Comparison of ENCODE assay signal across 8 cellular contexts in the genomic region with DNA sequence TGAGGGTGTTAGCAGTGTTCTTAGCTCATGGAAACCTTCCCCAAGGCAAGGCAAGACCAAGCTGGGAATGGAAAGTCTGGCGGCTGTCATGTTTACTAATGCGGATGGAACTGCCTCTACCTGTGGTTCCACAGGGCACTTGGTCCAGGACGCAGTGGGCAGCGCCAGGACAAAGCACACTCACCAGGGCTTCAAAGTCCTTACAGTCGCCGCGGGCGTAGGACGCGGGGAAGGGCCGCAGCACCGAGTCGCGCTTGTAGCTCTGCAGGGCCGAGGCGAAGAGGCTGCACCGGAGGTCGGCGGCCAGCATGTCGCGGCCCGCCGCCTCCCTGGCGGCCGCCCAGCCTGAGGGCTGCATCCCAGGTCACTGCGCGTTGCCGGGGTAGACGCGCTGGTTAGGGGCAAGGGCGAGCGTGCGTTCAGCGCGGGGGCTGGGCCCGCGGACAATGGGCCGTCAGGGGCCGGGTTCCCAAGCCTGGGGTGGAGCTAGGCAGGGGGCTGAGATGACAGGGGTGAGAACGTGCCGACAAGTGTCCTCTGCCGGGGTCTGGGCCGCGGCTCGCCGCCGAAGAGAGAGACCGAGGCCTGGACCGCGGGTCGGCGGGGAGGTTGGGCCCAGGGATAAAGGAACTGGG. TPM values are rescaled to one million over a fixed set of nuclear protein-coding genes. Genes with fewer than 3 reads are reported as not detected.
DNase-seq lines count a peak whose midpoint lies in the region; ATAC-seq, FAIRE-seq and TF ChIP-seq lines count a peak whose summit lies in the region.

No MANE protein-coding gene starts in this region.

- DNase-seq in AG20443 (ENCODE audit: low spot score) (peak; percentile 63), OCI-LY7 (ENCODE audit: low spot score) (peak; percentile 44), chondrocyte (ENCODE audit: low spot score) (no peak), HepG2 (ENCODE audit: low spot score) (peak; percentile 34), stomach (peak; percentile 51), frontal cortex (ENCODE audit: low spot score in 2 of 2) (no peak)

- TF ChIP-seq EP300 in HepG2 (IDR thresholded peaks at IDR 0.05; ENCODE audit: low read depth in 2 of 2, low read length in 2 of 2) = no peak
- no peak for TF ChIP-seq EP300 in HepG2 (CRISPR knock-in tag; IDR thresholded peaks at IDR 0.05; ENCODE audit: borderline replicate concordance)
- TF ChIP-seq EP300 in stomach (IDR thresholded peaks at IDR 0.05) = no peak

- H3K27ac Mint-ChIP-seq in chondrocyte (ENCODE audit: unreplicated experiment) = peak overlapping the region; percentile 51

- TF ChIP-seq RAD21 in HepG2 (CRISPR knock-in tag; IDR thresholded peaks at IDR 0.05) = peak; percentile 37; the same call in 1 of the 2 replicates

- H3K4me3 ChIP-seq in OCI-LY7 (ENCODE audit: low read depth, low read length, poor library complexity, severe bottlenecking) = peak overlapping the region; percentile 79
- peak overlapping the region; percentile 53 to 82 (median 78) for H3K4me3 ChIP-seq in HepG2 (replicated peaks in 1 of 3; ENCODE audit: insufficient read depth in 1 of 3, low read depth in 2 of 3, low read length in 3 of 3)
- H3K4me3 ChIP-seq in stomach = peak overlapping the region; percentile 71 to 76 (median 73)

- no peaks in the 10 kb centered on the region for H3K9me2 ChIP-seq in OCI-LY7 (ENCODE audit: insufficient read depth, low read length)

- in situ Hi-C loops in HepG2 (cut with HindIII; ENCODE audit: extremely low pct_ligation_motif_present, low pct_unique_long_range_greater_than_20kb) = no loop called here

- CTCF ChIA-PET in OCI-LY7 (lab: Charles Lee; ENCODE audit: unreplicated experiment) = interaction anchor here (0.6 to 0.7 kb wide), 6 partner anchors 9 to 828 kb away, joined by 3 to 16 read pairs (median 8); no protein-coding TSS in a partner anchor
- CTCF ChIA-PET in HepG2 (lab: Yijun Ruan, JAX; ENCODE audit: low intra/inter-chr PET ratio, low total read pairs) = no interaction called here

- FAIRE-seq in HepG2 (lab: Jason Lieb, UNC) = no peak
- no peak for FAIRE-seq in frontal cortex (lab: Jason Lieb, UNC)

- H4K20me1 ChIP-seq in OCI-LY7 (ENCODE audit: insufficient read depth, low read length) (no peaks in the 10 kb centered on the region), HepG2 (ENCODE audit: insufficient read depth, low read length) (no peaks in the 10 kb centered on the region)

- H3K9ac ChIP-seq in HepG2 (ENCODE audit: insufficient read depth, low read depth, low read length) = peak overlapping the region; percentile 75

- no peaks in the 10 kb centered on the region for H3K9me3 ChIP-seq in OCI-LY7 (ENCODE audit: low read length)
- no peaks in the 10 kb centered on the region for H3K9me3 ChIP-seq in HepG2 (ENCODE audit: low read length)
- H3K9me3 ChIP-seq in stomach = no peaks in the 10 kb centered on the region

- H3K36me3 Mint-ChIP-seq in chondrocyte (ENCODE audit: low read depth) = peaks cover 4% of the 10 kb centered on the region

- POLR2A ChIA-PET in OCI-LY7 (lab: Charles Lee) = interaction anchor here (0.6 to 3.1 kb wide), 17 partner anchors 8 to 1912 kb away, joined by 3 to 29 read pairs (median 4); partner anchors contain the start of genes CLPX and RNU5B-1
- POLR2A ChIA-PET in HepG2 (lab: Yijun Ruan, JAX) = interaction anchor here (0.6 to 3.8 kb wide), 12 partner anchors 11 to 615 kb away, joined by 3 to 46 read pairs (median 4); partner anchors contain the start of genes CLPX, RNU5B-1 and SLC51B

- peak overlapping the region; percentile 99 for H3K4me2 ChIP-seq in OCI-LY7 (ENCODE audit: low read length)
- H3K4me2 ChIP-seq in HepG2 (ENCODE audit: low read depth, low read length) = peak overlapping the region; percentile 93

- WGBS in HepG2 (ENCODE audit: low lambda C conversion rate) = 1% methylated on average over 12 of the region's 52 CpGs
- WGBS in stomach, 5 donors = 0 to 2% (median 1%) methylated on average over 12 to 52 of the region's 52 CpGs

- H3K27ac ChIP-seq in OCI-LY7 (ENCODE audit: low read depth, low read length, poor library complexity, severe bottlenecking) = peak overlapping the region; percentile 43
- H3K27ac ChIP-seq in HepG2 (ENCODE audit: extremely low read length, insufficient read depth, low read length) = peak overlapping the region; percentile 88
- peak overlapping the region; percentile 91 to 94 (median 92) for H3K27ac ChIP-seq in stomach

- ATAC-seq in GM18502 (IDR thresholded peaks at IDR 0.05; ENCODE audit: poor library complexity, unreplicated experiment) (peak; percentile 32), HG02885 (IDR thresholded peaks at IDR 0.05; ENCODE audit: poor library complexity, unreplicated experiment) (peak; percentile 25), HepG2 (peak; percentile 83)

- H2AFZ ChIP-seq in OCI-LY7 (ENCODE audit: low read length) = peak overlapping the region; percentile 97
- H2AFZ ChIP-seq in HepG2 (ENCODE audit: low read length) = peak overlapping the region; percentile 70

- H3K4me1 Mint-ChIP-seq in chondrocyte (ENCODE audit: low read depth) = peaks cover 15% of the 10 kb centered on the region

- peaks cover 12% of the 10 kb centered on the region; the same call in 1 of the 2 replicates for H3K36me3 ChIP-seq in OCI-LY7 (ENCODE audit: insufficient read depth, low read length)
- no peaks in the 10 kb centered on the region for H3K36me3 ChIP-seq in HepG2 (replicated peaks in 1 of 2; ENCODE audit: control insufficient read depth in 1 of 2, insufficient read depth in 2 of 2, low read length in 2 of 2)
- peaks cover 0 to 5% (median 0%) of the 10 kb centered on the region in 4 donors for H3K36me3 ChIP-seq in stomach

- intact Hi-C loops in OCI-LY7 (cut with micrococcal nuclease; ENCODE audit: unreplicated experiment) = loop anchor here (2.0 to 10.0 kb wide), 3 partner anchors 101 to 586 kb away; partner anchors contain the start of genes CLPX and PIF1
- intact Hi-C loops in HepG2 (cut with micrococcal nuclease; ENCODE audit: unreplicated experiment) = no loop called here
- intact Hi-C loops in stomach (cut with DNase I; ENCODE audit: low total_unique reads) = no loop called here

- H3K27me3 ChIP-seq in HepG2 (ENCODE audit: control insufficient read depth in 1 of 2, insufficient read depth in 2 of 2, low read length in 2 of 2) (no peaks in the 10 kb centered on the region; a peak in 1 of 5 replicates), stomach (no peaks in the 10 kb centered on the region)

- H3K4me1 ChIP-seq in OCI-LY7 (ENCODE audit: insufficient read depth, low read length, poor library complexity, severe bottlenecking) (peaks cover 27% of the 10 kb centered on the region), HepG2 (ENCODE audit: insufficient read depth, low read length) (peaks cover 46% of the 10 kb centered on the region), stomach (peaks cover 9 to 38% (median 26%) of the 10 kb centered on the region in 4 donors)

- no peaks in the 10 kb centered on the region for H3K9me3 Mint-ChIP-seq in chondrocyte (ENCODE audit: low read depth)

- H3K27me3 Mint-ChIP-seq in chondrocyte (ENCODE audit: low read depth) = no peaks in the 10 kb centered on the region

- peak overlapping the region; percentile 80 for H3K4me3 Mint-ChIP-seq in chondrocyte (ENCODE audit: unreplicated experiment)

- H3K79me2 ChIP-seq in OCI-LY7 (ENCODE audit: insufficient read depth, low read depth, low read length) = peaks cover 6% of the 10 kb centered on the region; the same call in 1 of the 2 replicates
- H3K79me2 ChIP-seq in HepG2 (ENCODE audit: insufficient read depth, low read length) = no peaks in the 10 kb centered on the region

- BruUV-seq in OCI-LY7 (replicated peaks; lab: Mats Ljungman, UMichigan) = no TSS peak
- BruUV-seq in HepG2 (replicated peaks; lab: Mats Ljungman, UMichigan) = no TSS peak

- TF ChIP-seq CTCF in OCI-LY7 (conservative IDR thresholded peaks at IDR 0.05; ENCODE audit: low read length) = no peak
- TF ChIP-seq CTCF in chondrocyte (IDR thresholded peaks at IDR 0.05) = no peak
- TF ChIP-seq CTCF in HepG2 (CRISPR knock-in tag; IDR thresholded peaks at IDR 0.05) = no peak
- TF ChIP-seq CTCF in stomach (IDR thresholded peaks at IDR 0.05) = no peak

- 0 out of 4 replicates have a peak, but pooled peaks of 1 of the 2 experiments have one; percentile 23 for TF ChIP-seq POLR2A in HepG2 (IDR thresholded peaks at IDR 0.05; ENCODE audit: insufficient read depth in 1 of 2, low read depth in 2 of 2, low read length in 2 of 2)
- TF ChIP-seq POLR2A in stomach (IDR thresholded peaks at IDR 0.05) = no peak

RNA-seq across cellular contexts. Expression of gene PARP16, which starts 0.5 kb away (rescaled TPM):
- total RNA-seq in OCI-LY7 (2014; rRNA removed; shearing (Covaris generic)) = 10.8 and 21.2 TPM in 2 replicates
- 24.9 and 26.0 TPM in 2 replicates for total RNA-seq in OCI-LY7 (2022)
- total RNA-seq in chondrocyte = 7.1 to 8.7 TPM (median 8.2 TPM) in 3 replicates
- total RNA-seq in HepG2 (2016; rRNA removed; fragmentation: Illumina TruSeq; extraction: Trizol) = 6.7 and 6.8 TPM in 2 replicates
- total RNA-seq in HepG2 (2016; cell fraction: cytosol; rRNA removed; fragmentation: Illumina TruSeq; extraction: Trizol; ENCODE audit: low read depth) = 4.9 and 6.3 TPM in 2 replicates
- 5.8 and 6.5 TPM in 2 replicates for total RNA-seq in HepG2 (2016; cell fraction: insoluble cytoplasmic fraction; rRNA removed; fragmentation: Illumina TruSeq; extraction: Trizol)
- 11.7 and 11.9 TPM in 2 replicates for total RNA-seq in HepG2 (2016; cell fraction: membrane; rRNA removed; fragmentation: Illumina TruSeq; extraction: Trizol)
- total RNA-seq in HepG2 (2016; cell fraction: nucleus; rRNA removed; fragmentation: Illumina TruSeq; extraction: Trizol) = 8.4 and 9.2 TPM in 2 replicates
- polyA plus RNA-seq in HepG2 (2011; rRNA removed) = 7.6 and 8.3 TPM in 2 replicates
- 6.1 and 7.9 TPM in 2 replicates for polyA plus RNA-seq in HepG2 (2011; cell fraction: cytosol; rRNA removed)
- polyA plus RNA-seq in HepG2 (2011; cell fraction: nucleus; rRNA removed) = 8.2 and 9.3 TPM in 2 replicates
- 9.2 and 9.4 TPM in 2 replicates for polyA plus RNA-seq in HepG2 (2012)
- polyA plus RNA-seq in HepG2 (2016; cell fraction: cytosol; fragmentation: Illumina TruSeq; extraction: Trizol; ENCODE audit: low read depth) = 6.6 and 8.4 TPM in 2 replicates
- polyA plus RNA-seq in HepG2 (2016; cell fraction: insoluble cytoplasmic fraction; fragmentation: Illumina TruSeq; extraction: Trizol; ENCODE audit: low read depth) = 10.0 and 11.7 TPM in 2 replicates
- polyA plus RNA-seq in HepG2 (2016; cell fraction: membrane; fragmentation: Illumina TruSeq; extraction: Trizol; ENCODE audit: low read depth) = 13.5 and 13.8 TPM in 2 replicates
- polyA plus RNA-seq in HepG2 (2016; cell fraction: nucleus; fragmentation: Illumina TruSeq; extraction: Trizol; ENCODE audit: insufficient read depth, low read depth) = 11.6 and 13.2 TPM in 2 replicates
- 9.3 and 10.7 TPM in 2 replicates for polyA minus RNA-seq in HepG2 (2011; rRNA and poly(A)+ RNA removed; ENCODE audit: low replicate concordance)
- 6.5 and 6.6 TPM in 2 replicates for polyA minus RNA-seq in HepG2 (2011; cell fraction: cytosol; rRNA and poly(A)+ RNA removed)
- polyA minus RNA-seq in HepG2 (2011; cell fraction: nucleus; rRNA and poly(A)+ RNA removed) = 4.8 and 8.6 TPM in 2 replicates
- 10 to 100 TPM in 2 of 5 donors, 1 to 10 TPM in 3; 2.6 to 17.5 (median 6.1) TPM for total RNA-seq in stomach
- polyA plus RNA-seq in stomach = 1 to 10 TPM; 5.3 to 8.6 (median 7.4) TPM
- 8.6 TPM for total RNA-seq in frontal cortex

RNA-seq across cellular contexts. Expression of gene RNU5A-1, which starts 9.7 kb away (rescaled TPM):
- not detected in 2 replicates for total RNA-seq in OCI-LY7 (2014; rRNA removed; shearing (Covaris generic))
- total RNA-seq in OCI-LY7 (2022) = not detected in 2 replicates
- not detected in 3 replicates for total RNA-seq in chondrocyte
- total RNA-seq in HepG2 (2016; rRNA removed; fragmentation: Illumina TruSeq; extraction: Trizol) = 292 and 3,645 TPM in 2 replicates
- 5,468 and 5,947 TPM in 2 replicates for total RNA-seq in HepG2 (2016; cell fraction: cytosol; rRNA removed; fragmentation: Illumina TruSeq; extraction: Trizol; ENCODE audit: low read depth)
- total RNA-seq in HepG2 (2016; cell fraction: insoluble cytoplasmic fraction; rRNA removed; fragmentation: Illumina TruSeq; extraction: Trizol) = 514 and 3,325 TPM in 2 replicates
- total RNA-seq in HepG2 (2016; cell fraction: membrane; rRNA removed; fragmentation: Illumina TruSeq; extraction: Trizol) = 1,210 and 1,231 TPM in 2 replicates
- total RNA-seq in HepG2 (2016; cell fraction: nucleus; rRNA removed; fragmentation: Illumina TruSeq; extraction: Trizol) = 14,015 and 18,308 TPM in 2 replicates
- polyA plus RNA-seq in HepG2 (2011; rRNA removed) = not detected in 2 replicates
- polyA plus RNA-seq in HepG2 (2011; cell fraction: cytosol; rRNA removed) = not detected in 2 replicates
- polyA plus RNA-seq in HepG2 (2011; cell fraction: nucleus; rRNA removed) = not detected in 2 replicates
- not detected in 2 replicates for polyA plus RNA-seq in HepG2 (2012)
- polyA plus RNA-seq in HepG2 (2016; cell fraction: cytosol; fragmentation: Illumina TruSeq; extraction: Trizol; ENCODE audit: low read depth) = 55.5 TPM in 1 of 2 replicates, not detected in the other
- polyA plus RNA-seq in HepG2 (2016; cell fraction: insoluble cytoplasmic fraction; fragmentation: Illumina TruSeq; extraction: Trizol; ENCODE audit: low read depth) = not detected in 2 replicates
- polyA plus RNA-seq in HepG2 (2016; cell fraction: membrane; fragmentation: Illumina TruSeq; extraction: Trizol; ENCODE audit: low read depth) = not detected in 2 replicates
- polyA plus RNA-seq in HepG2 (2016; cell fraction: nucleus; fragmentation: Illumina TruSeq; extraction: Trizol; ENCODE audit: insufficient read depth, low read depth) = not detected in 2 replicates
- under 0.01 TPM in 2 replicates for polyA minus RNA-seq in HepG2 (2011; rRNA and poly(A)+ RNA removed; ENCODE audit: low replicate concordance)
- polyA minus RNA-seq in HepG2 (2011; cell fraction: cytosol; rRNA and poly(A)+ RNA removed) = 527 and 1,161 TPM in 2 replicates
- polyA minus RNA-seq in HepG2 (2011; cell fraction: nucleus; rRNA and poly(A)+ RNA removed) = under 0.01 TPM in 2 replicates
- total RNA-seq in stomach = not detected
- not detected for polyA plus RNA-seq in stomach
- total RNA-seq in frontal cortex = not detected

RNA-seq across cellular contexts. Expression of gene RNU5B-1, which starts 18.3 kb away (rescaled TPM):
- total RNA-seq in OCI-LY7 (2014; rRNA removed; shearing (Covaris generic)) = not detected in 2 replicates
- not detected in 2 replicates for total RNA-seq in OCI-LY7 (2022)
- total RNA-seq in chondrocyte = 11.4 TPM in 1 of 3 replicates, not detected in the others
- 417 and 1,646 TPM in 2 replicates for total RNA-seq in HepG2 (2016; rRNA removed; fragmentation: Illumina TruSeq; extraction: Trizol)
- 2,099 and 2,605 TPM in 2 replicates for total RNA-seq in HepG2 (2016; cell fraction: cytosol; rRNA removed; fragmentation: Illumina TruSeq; extraction: Trizol; ENCODE audit: low read depth)
- total RNA-seq in HepG2 (2016; cell fraction: insoluble cytoplasmic fraction; rRNA removed; fragmentation: Illumina TruSeq; extraction: Trizol) = 240 and 1,608 TPM in 2 replicates
- total RNA-seq in HepG2 (2016; cell fraction: membrane; rRNA removed; fragmentation: Illumina TruSeq; extraction: Trizol) = 403 and 510 TPM in 2 replicates
- 7,864 and 11,549 TPM in 2 replicates for total RNA-seq in HepG2 (2016; cell fraction: nucleus; rRNA removed; fragmentation: Illumina TruSeq; extraction: Trizol)
- not detected in 2 replicates for polyA plus RNA-seq in HepG2 (2011; rRNA removed)
- polyA plus RNA-seq in HepG2 (2011; cell fraction: cytosol; rRNA removed) = not detected in 2 replicates
- under 0.01 TPM in 2 replicates for polyA plus RNA-seq in HepG2 (2011; cell fraction: nucleus; rRNA removed)
- not detected in 2 replicates for polyA plus RNA-seq in HepG2 (2012)
- polyA plus RNA-seq in HepG2 (2016; cell fraction: cytosol; fragmentation: Illumina TruSeq; extraction: Trizol; ENCODE audit: low read depth) = 44.4 TPM in 1 of 2 replicates, not detected in the other
- polyA plus RNA-seq in HepG2 (2016; cell fraction: insoluble cytoplasmic fraction; fragmentation: Illumina TruSeq; extraction: Trizol; ENCODE audit: low read depth) = not detected in 2 replicates
- not detected in 2 replicates for polyA plus RNA-seq in HepG2 (2016; cell fraction: membrane; fragmentation: Illumina TruSeq; extraction: Trizol; ENCODE audit: low read depth)
- not detected in 2 replicates for polyA plus RNA-seq in HepG2 (2016; cell fraction: nucleus; fragmentation: Illumina TruSeq; extraction: Trizol; ENCODE audit: insufficient read depth, low read depth)
- under 0.01 TPM in 2 replicates for polyA minus RNA-seq in HepG2 (2011; rRNA and poly(A)+ RNA removed; ENCODE audit: low replicate concordance)
- polyA minus RNA-seq in HepG2 (2011; cell fraction: cytosol; rRNA and poly(A)+ RNA removed) = 1,229 and 3,173 TPM in 2 replicates
- polyA minus RNA-seq in HepG2 (2011; cell fraction: nucleus; rRNA and poly(A)+ RNA removed) = under 0.01 TPM in 2 replicates
- total RNA-seq in stomach = not detected
- polyA plus RNA-seq in stomach = not detected
- not detected for total RNA-seq in frontal cortex

Comparison
In these comparisons a context has a peak if more than half of its experiments do, and no peak if none do; other contexts are left out.
1. DNase-seq: peak in AG20443 (single experiment), OCI-LY7 (single experiment), HepG2 (single experiment) and stomach (single experiment); none in chondrocyte (single experiment) and frontal cortex (0 of 2).
2. ATAC-seq: peak in every context shown above with its lines; median percentile 83 in HepG2; 32 in GM18502; 25 in HG02885.
3. RNA of gene RNU5A-1, which starts 9.7 kb away (total RNA-seq): 292 to 18,308 TPM in HepG2; not detected in OCI-LY7, not detected in chondrocyte, not detected in stomach and not detected in frontal cortex (single experiment); every median in the first group is over 10 times any median in the second.
4. RNA of gene RNU5B-1, which starts 18.3 kb away (total RNA-seq): 240 to 11,549 TPM in HepG2; not detected in OCI-LY7, 11.4 TPM in chondrocyte, not detected in stomach and not detected in frontal cortex (single experiment); every median in the first group is over 10 times any median in the second.
5. Peak in every context shown above with its lines, with median percentiles within 50 percentile points of each other: H3K27ac ChIP-seq and H3K4me3 ChIP-seq.